In genomic region chr9:109499631-109500120, GRCh38 we compare ENCODE assay signal across 8 cellular contexts. TPM values are rescaled to one million over a fixed set of nuclear protein-coding genes. Genes with fewer than 3 reads are reported as not detected.
DNase-seq lines count a peak whose midpoint lies in the region; ATAC-seq and TF ChIP-seq lines count a peak whose summit lies in the region.

No MANE protein-coding gene starts in this region.

- POLR2A ChIA-PET in PC-3 (lab: Charles Lee; ENCODE audit: unreplicated experiment), result interaction anchor here (0.6 kb wide), 1 partner anchor 22 kb away, joined by 3 read pairs; no protein-coding TSS in a partner anchor

- no TSS peak for BruUV-seq in PC-3 (replicated peaks; lab: Mats Ljungman, UMichigan)

- in situ Hi-C loops in GM13977 (cut with MboI; ENCODE audit: low pct_unique_long_range_greater_than_20kb, low sequenced_read_pairs, unreplicated experiment), result no loop called here

- TF ChIP-seq EP300 in ovary (IDR thresholded peaks at IDR 0.05), result no peak

- CTCF ChIA-PET in PC-3 (lab: Charles Lee), result no interaction called here

- H3K27me3 ChIP-seq in PC-3 (ENCODE audit: low read length) (no peaks in the 10 kb centered on the region), foreskin keratinocyte (peaks cover 4% of the 10 kb centered on the region), ovary (no peaks in the 10 kb centered on the region)

- H3K27ac ChIP-seq in PC-3 (ENCODE audit: low read length) (no peak overlapping the region), foreskin keratinocyte (no peak overlapping the region), ovary (no peak overlapping the region)

- H3K36me3 ChIP-seq in PC-3 (ENCODE audit: low read depth, low read length) (no peaks in the 10 kb centered on the region), ovary (no peaks in the 10 kb centered on the region)

- peak; percentile 4 for DNase-seq in DMS 273 treated with DMSO at 0.1 percent for 48 hours (lab: John Stamatoyannopoulos, UW)
- peak; percentile 64 for DNase-seq in PC-3
- peak; percentile 20 to 60 for DNase-seq in foreskin keratinocyte
- peak in 2 of 5 donors; percentile 43 to 49 for DNase-seq in ovary
- no peak for DNase-seq in activated naive CD4-positive, alpha-beta T cell treated with Interleukin-2 at 50 U/mL for 16 hours
- DNase-seq in activated CD4-positive, CD25-positive, alpha-beta regulatory T cell (lab: John Stamatoyannopoulos, UW), result no peak
- no peak for DNase-seq in GM13977 (ENCODE audit: low spot score)

- peaks cover 29% of the 10 kb centered on the region for H3K79me2 ChIP-seq in PC-3 (ENCODE audit: low read length)

- TF ChIP-seq CTCF in PC-3 (conservative IDR thresholded peaks at IDR 0.05; ENCODE audit: low read depth, low read length), result no peak
- no peak for TF ChIP-seq CTCF in foreskin keratinocyte (conservative IDR thresholded peaks at IDR 0.05)
- TF ChIP-seq CTCF in ovary (IDR thresholded peaks at IDR 0.05), result no peak
- TF ChIP-seq CTCF in GM13977 (IDR thresholded peaks at IDR 0.05; ENCODE audit: extremely low read depth, insufficient read depth, missing control alignments), result no peak

- no peaks in the 10 kb centered on the region for H4K20me1 ChIP-seq in PC-3 (ENCODE audit: low read length)

- no peaks in the 10 kb centered on the region for H3F3A ChIP-seq in PC-3 (ENCODE audit: low read length, unreplicated experiment)

- H3K9ac ChIP-seq in PC-3 (ENCODE audit: low read length), result peak overlapping the region; percentile 54

- intact Hi-C loops in PC-3 (cut with micrococcal nuclease) (no loop called here), ovary (cut with DNase I) (no loop called here)

- peak overlapping the region; percentile 99 for H2AFZ ChIP-seq in PC-3 (ENCODE audit: low read length)

- H3K9me2 ChIP-seq in PC-3 (replicated peaks; ENCODE audit: low read length), result no peaks in the 10 kb centered on the region

- no peaks in the 10 kb centered on the region for H3K9me3 ChIP-seq in PC-3 (ENCODE audit: low read length)
- no peaks in the 10 kb centered on the region for H3K9me3 ChIP-seq in ovary

- TF ChIP-seq POLR2A in ovary (IDR thresholded peaks at IDR 0.05), result no peak

- WGBS in ovary, 3 donors, result 1 to 4% (median 2%) methylated on average over 38 to 48 of the region's 48 CpGs

- ATAC-seq in PC-3, result peak; percentile 84
- peak; percentile 62 for ATAC-seq in foreskin keratinocyte
- ATAC-seq in GM19455 (IDR thresholded peaks at IDR 0.05; ENCODE audit: unreplicated experiment), result no peak

- peak overlapping the region; percentile 70 for H3K4me3 ChIP-seq in PC-3 (ENCODE audit: low read length)
- H3K4me3 ChIP-seq in ovary, result peak overlapping the region; percentile 29

- peak overlapping the region; percentile 96 for H3K4me2 ChIP-seq in PC-3 (ENCODE audit: low read length)

- H3K4me1 ChIP-seq in PC-3 (ENCODE audit: insufficient read depth, low read length) (peaks cover 28% of the 10 kb centered on the region), foreskin keratinocyte (peaks cover 7% of the 10 kb centered on the region), ovary (ENCODE audit: insufficient read depth) (peaks cover 1% of the 10 kb centered on the region)

RNA-seq across cellular contexts. Expression of gene PTPN3, which starts 1.6 kb away (rescaled TPM):
- total RNA-seq in PC-3 (2014; rRNA removed), result 8.4 and 8.7 TPM in 2 replicates
- 14.4 and 19.5 TPM in 2 replicates for total RNA-seq in foreskin keratinocyte
- 7.5 and 12.2 TPM in 2 replicates for polyA plus RNA-seq in foreskin keratinocyte
- total RNA-seq in ovary, result 10 to 100 TPM in 1 of 7 donors, 1 to 10 TPM in 4, under 1 TPM in 2; 0.20 to 17.8 (median 1.6) TPM
- 1 to 10 TPM in 1 of 2 donors, under 1 TPM in 1; 0.59 to 1.9 TPM for polyA plus RNA-seq in ovary

Comparison
In these comparisons a context has a peak if more than half of its experiments do, and no peak if none do; other contexts are left out.
1. DNase-seq: peak in DMS 273 treated with DMSO at 0.1 percent for 48 hours (single experiment), PC-3 (single experiment) and foreskin keratinocyte (2 of 2); none in activated naive CD4-positive, alpha-beta T cell treated with Interleukin-2 at 50 U/mL for 16 hours (single experiment), activated CD4-positive, CD25-positive, alpha-beta regulatory T cell (0 of 4) and GM13977 (single experiment).